ENCODE assay signal across 8 cellular contexts in the genomic region with DNA sequence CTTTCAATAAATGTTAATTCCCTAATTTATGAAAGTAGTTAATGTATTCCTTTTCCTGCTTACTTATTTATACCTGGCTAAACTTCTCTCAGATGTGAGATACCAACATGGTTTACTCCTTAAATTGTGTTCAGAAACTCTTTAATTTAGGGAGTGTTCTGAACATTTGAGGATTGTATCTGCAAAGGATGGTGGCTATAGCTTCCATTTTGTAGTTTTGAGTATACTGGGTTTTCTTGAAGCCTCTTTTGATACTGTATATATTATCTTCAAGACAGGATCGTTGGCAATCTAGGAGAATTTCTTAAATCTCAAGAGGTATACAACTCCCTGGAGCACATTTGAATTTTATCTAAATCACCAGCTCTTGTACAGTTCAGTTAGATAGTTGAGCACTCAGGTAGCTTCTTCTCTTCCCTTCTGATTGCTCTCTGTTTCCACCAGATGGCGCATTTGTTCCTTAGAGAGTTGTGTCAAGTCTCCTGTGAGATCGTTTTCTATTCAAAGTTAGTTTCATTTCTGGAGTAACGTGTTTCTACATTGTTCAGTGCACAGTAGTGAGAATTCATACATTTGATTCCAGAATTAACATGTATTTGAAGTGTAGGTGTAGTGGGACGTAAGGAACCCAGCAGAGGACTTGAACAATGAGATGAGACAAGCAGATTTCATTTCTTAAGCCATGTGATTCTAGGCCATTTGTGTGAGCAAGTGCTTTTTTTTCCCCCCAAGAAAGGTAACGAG.
A peak's percentile ranks its signal among the peaks of the same experiment; 100 is the strongest.
DNase-seq lines count a peak whose midpoint lies in the region; ATAC-seq, FAIRE-seq and TF ChIP-seq lines count a peak whose summit lies in the region.
"Not testable (repeated sequence)": the region's sequence is repeated elsewhere in the genome, so short reads cannot be mapped to it uniquely, and the experiment has no call there.

No MANE protein-coding gene starts in this region.

- not testable (repeated sequence) for H3K4me1 ChIP-seq in Loucy (ENCODE audit: insufficient read depth, low read length, poor library complexity, severe bottlenecking); naive thymus-derived CD4-positive, alpha-beta T cell (ENCODE audit: control insufficient read depth in 2 of 2, insufficient read depth in 2 of 2, low read length in 2 of 2); tibial artery

- not testable (repeated sequence) for H3K27me3 ChIP-seq in Loucy (ENCODE audit: insufficient read depth, low read length, poor library complexity, severe bottlenecking); naive thymus-derived CD4-positive, alpha-beta T cell (ENCODE audit: control insufficient read depth in 2 of 2, insufficient read depth in 2 of 2, low read length in 2 of 2); tibial artery

- TF ChIP-seq CTCF in Loucy (conservative IDR thresholded peaks at IDR 0.05; ENCODE audit: low read length) (peak; percentile 51), tibial artery (IDR thresholded peaks at IDR 0.05) (peak; percentile 47 to 61)

- H3K4me3 Mint-ChIP-seq in activated T-helper 1 cell treated with anti-CD3 and anti-CD28 coated beads, Interleukin-12 subunit alpha, Interleukin-12 subunit beta, Interleukin-2, Interleukin-4 antibody, amounts not matched to agents 30 ng/mL and 10 ng/mL and 1 ng/mL, durations not matched to agents 14 hours and 24 hours and 36 hours = peak overlapping the region; percentile 82
- peak overlapping the region; percentile 39 to 89 (median 79) for H3K4me3 Mint-ChIP-seq in naive thymus-derived CD4-positive, alpha-beta T cell

- peak overlapping the region; percentile 43 for H3K27ac ChIP-seq in naive thymus-derived CD4-positive, alpha-beta T cell (ENCODE audit: low read depth, low read length)
- not testable (repeated sequence) for H3K27ac ChIP-seq in tibial artery

- H3K79me2 ChIP-seq in Loucy (ENCODE audit: insufficient read depth, low read length) = not testable (repeated sequence)

- H2AFZ ChIP-seq in Loucy (ENCODE audit: low read length) = not testable (repeated sequence)

- not testable (repeated sequence) for H3K9me2 ChIP-seq in Loucy (replicated peaks; ENCODE audit: low read depth, low read length)

- TF ChIP-seq POLR2A in H54 (IDR thresholded peaks at IDR 0.05; ENCODE audit: low read depth, low read length) = not testable (repeated sequence)

- H3K9ac ChIP-seq in Loucy (ENCODE audit: low read depth, low read length, poor library complexity, severe bottlenecking) = peak overlapping the region; percentile 53

- peak; percentile 6 for DNase-seq in GM04504 (ENCODE audit: low read depth)
- not testable (repeated sequence) for DNase-seq in H54 (ENCODE audit: insufficient read length, low spot score); tibial artery
- DNase-seq in RCC 7860 (ENCODE audit: low spot score) = peak; percentile 58
- DNase-seq in activated T-helper 1 cell treated with anti-CD3 and anti-CD28 coated beads, Interleukin-12 subunit alpha, Interleukin-12 subunit beta, Interleukin-2, Interleukin-4 antibody, amounts not matched to agents 30 ng/mL and 10 ng/mL and 1 ng/mL, durations not matched to agents 14 hours and 24 hours and 36 hours (ENCODE audit: low spot score) = peak; percentile 31
- DNase-seq in fibroblast of gingiva (ENCODE audit: low read depth) = peak; percentile 56
- peak in 7 of 9 donors; percentile 42 to 69 (median 61) for DNase-seq in naive thymus-derived CD4-positive, alpha-beta T cell

- H3K4me2 ChIP-seq in Loucy (ENCODE audit: low read depth, low read length, poor library complexity, severe bottlenecking) = peak overlapping the region; percentile 70

- intact Hi-C loops in activated T-helper 1 cell treated with anti-CD3 and anti-CD28 coated beads, Interleukin-12 subunit alpha, Interleukin-12 subunit beta, Interleukin-2, Interleukin-4 antibody, amounts not matched to agents 30 ng/mL and 10 ng/mL and 1 ng/mL, durations not matched to agents 14 hours and 24 hours and 36 hours (cut with micrococcal nuclease) = loop anchor here (1.0 to 5.0 kb wide), 2 partner anchors 182 to 274 kb away; no protein-coding TSS in a partner anchor
- intact Hi-C loops in naive thymus-derived CD4-positive, alpha-beta T cell (cut with micrococcal nuclease) = loop anchor here (1.0 to 2.0 kb wide), 3 partner anchors 182 to 274 kb away; no protein-coding TSS in a partner anchor
- intact Hi-C loops in tibial artery (cut with DNase I; ENCODE audit: low total_unique reads) = not testable (repeated sequence)

- H4K20me1 ChIP-seq in Loucy (ENCODE audit: insufficient read depth, low read length, poor library complexity, severe bottlenecking) = not testable (repeated sequence)

- H3K27ac Mint-ChIP-seq in activated T-helper 1 cell treated with anti-CD3 and anti-CD28 coated beads, Interleukin-12 subunit alpha, Interleukin-12 subunit beta, Interleukin-2, Interleukin-4 antibody, amounts not matched to agents 30 ng/mL and 10 ng/mL and 1 ng/mL, durations not matched to agents 14 hours and 24 hours and 36 hours = peak overlapping the region; percentile 92
- H3K27ac Mint-ChIP-seq in naive thymus-derived CD4-positive, alpha-beta T cell = peak overlapping the region; percentile 70 to 95 (median 88)

- not testable (repeated sequence) for H3K36me3 Mint-ChIP-seq in activated T-helper 1 cell treated with anti-CD3 and anti-CD28 coated beads, Interleukin-12 subunit alpha, Interleukin-12 subunit beta, Interleukin-2, Interleukin-4 antibody, amounts not matched to agents 30 ng/mL and 10 ng/mL and 1 ng/mL, durations not matched to agents 14 hours and 24 hours and 36 hours (ENCODE audit: low read depth)
- peaks cover 0 to 14% (median 4%) of the 10 kb centered on the region in 5 donors for H3K36me3 Mint-ChIP-seq in naive thymus-derived CD4-positive, alpha-beta T cell

- peak overlapping the region; percentile 49 for H3K4me3 ChIP-seq in Loucy (ENCODE audit: low read length, poor library complexity, severe bottlenecking)
- not testable (repeated sequence) for H3K4me3 ChIP-seq in naive thymus-derived CD4-positive, alpha-beta T cell (ENCODE audit: low read length)
- peak overlapping the region in 1 of 2 donors; percentile 18 for H3K4me3 ChIP-seq in tibial artery

- H3K9me3 ChIP-seq in Loucy (ENCODE audit: insufficient read depth, low read depth, low read length); naive thymus-derived CD4-positive, alpha-beta T cell (ENCODE audit: control insufficient read depth in 2 of 3, low read length in 3 of 3); tibial artery: not testable (repeated sequence)

- POLR2A ChIA-PET in naive thymus-derived CD4-positive, alpha-beta T cell (lab: Charles Lee) = not testable (repeated sequence)

- H3K36me3 ChIP-seq in Loucy (ENCODE audit: insufficient read depth, low read length); naive thymus-derived CD4-positive, alpha-beta T cell (ENCODE audit: control insufficient read depth in 2 of 3, insufficient read depth in 3 of 3, low read length in 3 of 3): not testable (repeated sequence)
- H3K36me3 ChIP-seq in tibial artery = peaks cover 0 to 19% (median 14%) of the 10 kb centered on the region in 3 donors

- CTCF ChIA-PET in naive thymus-derived CD4-positive, alpha-beta T cell (lab: Charles Lee) = not testable (repeated sequence)

- not testable (repeated sequence) for H3F3A ChIP-seq in Loucy (ENCODE audit: low read depth)

- FAIRE-seq in H54 (lab: Jason Lieb, UNC) (peak; percentile 96), RCC 7860 (lab: Jason Lieb, UNC) (peak; percentile 93)

- not testable (repeated sequence) for H3K27me3 Mint-ChIP-seq in activated T-helper 1 cell treated with anti-CD3 and anti-CD28 coated beads, Interleukin-12 subunit alpha, Interleukin-12 subunit beta, Interleukin-2, Interleukin-4 antibody, amounts not matched to agents 30 ng/mL and 10 ng/mL and 1 ng/mL, durations not matched to agents 14 hours and 24 hours and 36 hours (ENCODE audit: insufficient read depth); naive thymus-derived CD4-positive, alpha-beta T cell

- peak; percentile 96 for ATAC-seq in naive thymus-derived CD4-positive, alpha-beta T cell

- H3K4me1 Mint-ChIP-seq in activated T-helper 1 cell treated with anti-CD3 and anti-CD28 coated beads, Interleukin-12 subunit alpha, Interleukin-12 subunit beta, Interleukin-2, Interleukin-4 antibody, amounts not matched to agents 30 ng/mL and 10 ng/mL and 1 ng/mL, durations not matched to agents 14 hours and 24 hours and 36 hours (ENCODE audit: low read depth) = peaks cover 16% of the 10 kb centered on the region
- H3K4me1 Mint-ChIP-seq in naive thymus-derived CD4-positive, alpha-beta T cell = peaks cover 8 to 22% (median 14%) of the 10 kb centered on the region in 7 donors

- H3K9me3 Mint-ChIP-seq in activated T-helper 1 cell treated with anti-CD3 and anti-CD28 coated beads, Interleukin-12 subunit alpha, Interleukin-12 subunit beta, Interleukin-2, Interleukin-4 antibody, amounts not matched to agents 30 ng/mL and 10 ng/mL and 1 ng/mL, durations not matched to agents 14 hours and 24 hours and 36 hours; naive thymus-derived CD4-positive, alpha-beta T cell: not testable (repeated sequence)
